1 cellular context compared by ENCODE assay signal in the genomic region with DNA sequence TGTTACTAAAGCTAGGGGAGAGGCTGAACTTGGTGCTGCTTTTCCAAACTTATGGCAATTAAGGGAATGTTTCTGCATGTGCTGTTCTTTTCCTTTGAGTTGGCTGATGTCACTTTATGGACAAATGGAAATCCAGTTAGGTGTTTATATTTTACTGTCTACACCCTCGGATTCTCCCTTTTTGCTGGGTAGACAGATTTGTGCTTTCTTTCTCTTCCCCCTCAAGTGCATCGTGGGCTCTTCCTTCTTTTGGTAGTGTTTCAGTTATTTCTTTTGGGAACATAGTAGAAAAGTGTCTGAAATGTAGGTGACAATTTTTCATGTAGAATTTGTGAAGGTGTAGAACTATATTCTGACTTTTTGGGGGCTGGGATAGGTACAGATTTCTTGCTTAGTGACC.
TF ChIP-seq lines count a peak whose summit lies in the region.

No MANE protein-coding gene starts in this region.

TF ChIP-seq in GM23338, 12 proteins besides CTCF, POLR2A, EP300 and RAD21 (continued from another document):
- TF ChIP-seq EZH2 (IDR thresholded peaks at IDR 0.05; ENCODE audit: low read depth, unreplicated experiment) (no peak), ZNF114 (CRISPR knock-in tag; IDR thresholded peaks at IDR 0.05) (no peak)
